Comparison of ENCODE assay signal across 8 cellular contexts in genomic region chr22:22593250-22593649, GRCh38. TPM values are rescaled to one million over a fixed set of nuclear protein-coding genes. Genes with fewer than 3 reads are reported as not detected.
"Had no signal": no experiment of that assay in that cellular context is flagged by ENCODE, and none has a peak within 500 bp of the region (broad histone marks: within the 10 kb centered on the region; RNA-seq: fewer than 3 reads in every experiment).

No MANE protein-coding gene starts in this region.

- H2AFZ ChIP-seq: GM23338 had no signal

- H3K4me3 Mint-ChIP-seq: GM23338, H9 had no signal

- H3K4me2 ChIP-seq: GM23338 had no signal

- FAIRE-seq: H1, H54, HTR-8/SVneo had no signal

- H3K4me3 ChIP-seq: GM23338 had no signal

- H3K27ac Mint-ChIP-seq: GM23338, H9 had no signal

- H3K9me3 Mint-ChIP-seq: GM23338, H9 had no signal

- DNase-seq: HCEC 1CT had no signal

RNA-seq across cellular contexts. Expression of gene PRAME, which starts 34.2 kb away (rescaled TPM):
- total RNA-seq: GM23338, HT-29, IMR-90 had no signal
- polyA plus RNA-seq: GM23338, IMR-90 had no signal

RNA-seq across cellular contexts. Expression of gene GGTLC2, which starts 51.2 kb away (rescaled TPM):
- total RNA-seq: GM23338, H1, H9, HT-29, IMR-90 had no signal
- polyA plus RNA-seq: GM23338, H1 had no signal
